Comparison of ENCODE assay signal across 8 cellular contexts in the genomic region with DNA sequence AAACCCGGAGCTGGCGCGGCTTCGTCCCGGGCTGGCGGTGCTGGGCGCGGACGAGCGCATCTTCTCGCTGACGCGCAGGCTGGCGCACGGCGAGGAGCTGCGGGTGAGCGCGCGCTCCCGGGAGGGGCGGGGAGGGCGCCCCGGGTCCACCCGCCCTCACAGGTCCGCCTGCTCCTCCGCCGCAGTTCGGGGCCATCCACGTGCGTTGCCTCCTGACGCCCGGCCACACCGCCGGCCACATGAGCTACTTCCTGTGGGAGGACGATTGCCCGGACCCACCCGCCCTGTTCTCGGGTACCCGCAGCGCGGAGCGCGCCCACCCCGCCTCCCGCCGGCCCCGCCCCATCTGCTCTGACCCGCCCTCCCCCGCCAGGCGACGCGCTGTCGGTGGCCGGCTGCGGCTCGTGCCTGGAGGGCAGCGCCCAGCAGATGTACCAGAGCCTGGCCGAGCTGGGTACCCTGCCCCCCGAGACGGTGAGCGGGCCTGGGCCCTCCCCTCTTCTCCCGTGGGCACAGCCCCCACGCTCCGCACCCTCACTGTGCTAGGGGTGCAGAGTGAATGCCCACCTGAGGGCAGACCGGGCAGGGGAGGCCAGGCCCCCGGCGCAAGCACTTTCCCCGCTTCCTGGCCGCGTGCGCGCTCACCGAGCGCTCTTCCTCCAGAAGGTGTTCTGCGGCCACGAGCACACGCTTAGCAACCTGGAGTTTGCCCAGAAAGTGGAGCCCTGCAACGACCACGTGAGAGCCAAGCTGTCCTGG. TPM values are rescaled to one million over a fixed set of nuclear protein-coding genes. Genes with fewer than 3 reads are reported as not detected.
DNase-seq lines count a peak whose midpoint lies in the region; ATAC-seq and TF ChIP-seq lines count a peak whose summit lies in the region.

No MANE protein-coding gene starts in this region.

- peak overlapping the region; percentile 65 for H3K4me3 ChIP-seq in retinal pigment epithelial cell (ENCODE audit: low read length)

- no peak for TF ChIP-seq CTCF in retinal pigment epithelial cell (conservative IDR thresholded peaks at IDR 0.05; ENCODE audit: low read depth, low read length)

- DNase-seq in NCI-H2081 (lab: John Stamatoyannopoulos, UW) (peak; percentile 72 to 84), NCI-H2081 treated with DMSO at 0.1 percent for 48 hours (lab: John Stamatoyannopoulos, UW) (no peak), HPDE6-E6E7 (ENCODE audit: extremely low spot score) (peak; percentile 67), SK-N-DZ (ENCODE audit: low spot score) (peak; percentile 83), amygdala (lab: John Stamatoyannopoulos, UW) (peak in 33 of 56 donors; percentile 11 to 75 (median 59)), left ventricle myocardium superior (peak; percentile 76), retinal pigment epithelial cell (ENCODE audit: low read depth) (no peak), NCI-H128 (lab: John Stamatoyannopoulos, UW; ENCODE audit: unreplicated experiment) (no peak)

- intact Hi-C loops in left ventricle myocardium superior (cut with micrococcal nuclease) = no loop called here

- peak; percentile 49 for ATAC-seq in left ventricle myocardium superior

RNA-seq across cellular contexts. Expression of a gene that starts 1.4 kb away (rescaled TPM):
- polyA plus RNA-seq in SK-N-DZ (2014; cell fraction: cytosol; rRNA removed) = 22.6 and 23.4 TPM in 2 replicates
- 184 and 185 TPM in 2 replicates for polyA plus RNA-seq in SK-N-DZ (2014; cell fraction: nucleus; rRNA removed)
- 13.6 TPM for total RNA-seq in left ventricle myocardium superior

RNA-seq across cellular contexts. Expression of a gene that starts 2.1 kb away (rescaled TPM):
- polyA plus RNA-seq in SK-N-DZ (2014; cell fraction: cytosol; rRNA removed) = 2.7 and 7.0 TPM in 2 replicates
- 129 and 132 TPM in 2 replicates for polyA plus RNA-seq in SK-N-DZ (2014; cell fraction: nucleus; rRNA removed)
- 0.50 TPM for total RNA-seq in left ventricle myocardium superior

RNA-seq across cellular contexts. Expression of a gene that starts 7.4 kb away (rescaled TPM):
- polyA plus RNA-seq in SK-N-DZ (2014; cell fraction: cytosol; rRNA removed) = 59.0 and 63.1 TPM in 2 replicates
- 199 and 307 TPM in 2 replicates for polyA plus RNA-seq in SK-N-DZ (2014; cell fraction: nucleus; rRNA removed)
- 31.2 TPM for total RNA-seq in left ventricle myocardium superior

RNA-seq across cellular contexts. Expression of a gene that starts 12.5 kb away (rescaled TPM):
- polyA plus RNA-seq in SK-N-DZ (2014; cell fraction: cytosol; rRNA removed) = 28.6 and 34.4 TPM in 2 replicates
- 88.2 and 96.1 TPM in 2 replicates for polyA plus RNA-seq in SK-N-DZ (2014; cell fraction: nucleus; rRNA removed)
- total RNA-seq in left ventricle myocardium superior = 34.5 TPM

RNA-seq across cellular contexts. Expression of a gene that starts 13.4 kb away (rescaled TPM):
- 70.7 and 104 TPM in 2 replicates for polyA plus RNA-seq in SK-N-DZ (2014; cell fraction: cytosol; rRNA removed)
- 112 and 161 TPM in 2 replicates for polyA plus RNA-seq in SK-N-DZ (2014; cell fraction: nucleus; rRNA removed)
- total RNA-seq in left ventricle myocardium superior = 57.9 TPM

Comparison
In these comparisons a context has a peak if more than half of its experiments do, and no peak if none do; other contexts are left out.
1. DNase-seq: peak in NCI-H2081 (2 of 2), HPDE6-E6E7 (single experiment), SK-N-DZ (single experiment), amygdala (33 of 56) and left ventricle myocardium superior (single experiment); none in NCI-H2081 treated with DMSO at 0.1 percent for 48 hours (single experiment), retinal pigment epithelial cell (single experiment) and NCI-H128 (single experiment).